ENCODE assay signal across 8 cellular contexts in genomic region chr11:68659158-68659921, GRCh38. TPM values are rescaled to one million over a fixed set of nuclear protein-coding genes. Genes with fewer than 3 reads are reported as not detected.
DNase-seq lines count a peak whose midpoint lies in the region; ATAC-seq and TF ChIP-seq lines count a peak whose summit lies in the region.

No MANE protein-coding gene starts in this region.

- peak overlapping the region in 4 of 11 experiments; percentile 5 to 59 (median 37); a peak in 5 of 22 replicates for H3K27ac ChIP-seq in BLaER1 treated with 17β-estradiol and CSF1 and Interleukin-3, amounts not matched to agents 10 nM and 100 nM
- no peak overlapping the region for H3K27ac ChIP-seq in mammary epithelial cell (ENCODE audit: insufficient read depth, low read depth, low read length)

- peak overlapping the region in 3 of 10 experiments; percentile 6 to 29 (median 11); a peak in 2 of 20 replicates for H3K4me3 ChIP-seq in BLaER1 treated with 17β-estradiol and CSF1 and Interleukin-3, amounts not matched to agents 10 nM and 100 nM
- H3K4me3 ChIP-seq in mammary epithelial cell (replicated peaks in 1 of 3; ENCODE audit: insufficient read depth in 1 of 3, low read depth in 2 of 3, low read length in 3 of 3) = no peak overlapping the region

- CTCF ChIA-PET in mammary epithelial cell (lab: Charles Lee; ENCODE audit: low non-redundant PET) = no interaction called here

- WGBS in mammary epithelial cell (ENCODE audit: low coverage, missing lambda C conversion rate) = 56% methylated on average over 19 of the region's 22 CpGs

- no peak for ATAC-seq in GM21515 (IDR thresholded peaks at IDR 0.05; ENCODE audit: unreplicated experiment)
- no peak for ATAC-seq in HG02759 (IDR thresholded peaks at IDR 0.05; ENCODE audit: unreplicated experiment)
- ATAC-seq in HG03378 (IDR thresholded peaks at IDR 0.05; ENCODE audit: unreplicated experiment) = no peak
- no peak for ATAC-seq in HG03521 (IDR thresholded peaks at IDR 0.05; ENCODE audit: unreplicated experiment)

- peaks cover 0 to 70% (median 37%) of the 10 kb centered on the region in 11 experiments; a peak in 16 of 22 replicates for H3K27me3 ChIP-seq in BLaER1 treated with 17β-estradiol and CSF1 and Interleukin-3, amounts not matched to agents 10 nM and 100 nM
- H3K27me3 ChIP-seq in mammary epithelial cell (ENCODE audit: insufficient read depth, low read length) = peaks cover 2% of the 10 kb centered on the region

- peaks cover 27 to 48% (median 35%) of the 10 kb centered on the region in 11 experiments for H3K9me3 ChIP-seq in BLaER1 treated with 17β-estradiol and CSF1 and Interleukin-3, amounts not matched to agents 10 nM and 100 nM (replicated peaks in 1 of 11)
- H3K9me3 ChIP-seq in mammary epithelial cell (replicated peaks; ENCODE audit: insufficient read depth, low read length) = no peaks in the 10 kb centered on the region

- dilution Hi-C loops in mammary epithelial cell (cut with HindIII; ENCODE audit: low sequenced_read_pairs) = no loop called here

- intact Hi-C loops in mammary epithelial cell (cut with micrococcal nuclease) = no loop called here

- peaks cover 0 to 33% (median 14%) of the 10 kb centered on the region in 11 experiments; a peak in 14 of 22 replicates for H4K20me1 ChIP-seq in BLaER1 treated with 17β-estradiol and CSF1 and Interleukin-3, amounts not matched to agents 10 nM and 100 nM
- no peaks in the 10 kb centered on the region for H4K20me1 ChIP-seq in mammary epithelial cell (ENCODE audit: insufficient read depth, low read length)

- BruUV-seq in mammary epithelial cell (replicated peaks; lab: Mats Ljungman, UMichigan) = no TSS peak

- H3K36me3 ChIP-seq in BLaER1 treated with 17β-estradiol and CSF1 and Interleukin-3, amounts not matched to agents 10 nM and 100 nM = peaks cover 0 to 3% (median 0%) of the 10 kb centered on the region in 11 experiments; a peak in 1 of 22 replicates
- no peaks in the 10 kb centered on the region for H3K36me3 ChIP-seq in mammary epithelial cell (ENCODE audit: insufficient read depth, low read length)

- DNase-seq in NCI-H2029 treated with DMSO at 0.1 percent for 48 hours (lab: John Stamatoyannopoulos, UW) (peak; percentile 42), mammary epithelial cell (peak; percentile 76), lung microvascular endothelial cell (ENCODE audit: low read depth in 2 of 2) (peak; percentile 94 to 96)

- H3K4me2 ChIP-seq in BLaER1 treated with 17β-estradiol and CSF1 and Interleukin-3, amounts not matched to agents 10 nM and 100 nM = peak overlapping the region; percentile 42 to 99 (median 88)
- H3K4me2 ChIP-seq in mammary epithelial cell (ENCODE audit: insufficient read depth, low read depth, low read length) = no peak overlapping the region

- no peaks in the 10 kb centered on the region for H3K79me2 ChIP-seq in mammary epithelial cell (ENCODE audit: insufficient read depth, low read length)

- TF ChIP-seq CTCF in mammary epithelial cell (conservative IDR thresholded peaks at IDR 0.05 in 1 of 2, IDR thresholded peaks at IDR 0.05 in 1 of 2; ENCODE audit: extremely low read depth in 1 of 2, insufficient read depth in 1 of 2, low read depth in 1 of 2, low read length in 2 of 2) = no peak

- no peak overlapping the region for H2AFZ ChIP-seq in mammary epithelial cell (ENCODE audit: low read depth, low read length)

- peaks cover 13 to 65% (median 44%) of the 10 kb centered on the region in 10 experiments for H3K4me1 ChIP-seq in BLaER1 treated with 17β-estradiol and CSF1 and Interleukin-3, amounts not matched to agents 10 nM and 100 nM
- no peaks in the 10 kb centered on the region for H3K4me1 ChIP-seq in mammary epithelial cell (ENCODE audit: insufficient read depth, low read length)

- in situ Hi-C loops in mammary epithelial cell (cut with MboI; ENCODE audit: low sequenced_read_pairs in 2 of 2) = no loop called here

- peak overlapping the region in 3 of 11 experiments; percentile 17 to 64 (median 29); a peak in 3 of 22 replicates for H3K9ac ChIP-seq in BLaER1 treated with 17β-estradiol and CSF1 and Interleukin-3, amounts not matched to agents 10 nM and 100 nM
- H3K9ac ChIP-seq in mammary epithelial cell (ENCODE audit: insufficient read depth, low read length) = no peak overlapping the region

RNA-seq across cellular contexts. Expression of gene GAL, which starts 25.0 kb away (rescaled TPM):
- total RNA-seq in mammary epithelial cell (1 to 10 TPM; 1.8 to 2.2 TPM), lung microvascular endothelial cell (0.20 and 1.5 TPM in 2 replicates)
- 0.75 TPM for polyA plus RNA-seq in mammary epithelial cell
- polyA minus RNA-seq in mammary epithelial cell = not detected

Comparison
In these comparisons a context has a peak if more than half of its experiments do, and no peak if none do; other contexts are left out.
1. DNase-seq: peak in every context shown above with its lines; median percentile 95 in lung microvascular endothelial cell; 76 in mammary epithelial cell; 42 in NCI-H2029 treated with DMSO at 0.1 percent for 48 hours.